In the genomic region with DNA sequence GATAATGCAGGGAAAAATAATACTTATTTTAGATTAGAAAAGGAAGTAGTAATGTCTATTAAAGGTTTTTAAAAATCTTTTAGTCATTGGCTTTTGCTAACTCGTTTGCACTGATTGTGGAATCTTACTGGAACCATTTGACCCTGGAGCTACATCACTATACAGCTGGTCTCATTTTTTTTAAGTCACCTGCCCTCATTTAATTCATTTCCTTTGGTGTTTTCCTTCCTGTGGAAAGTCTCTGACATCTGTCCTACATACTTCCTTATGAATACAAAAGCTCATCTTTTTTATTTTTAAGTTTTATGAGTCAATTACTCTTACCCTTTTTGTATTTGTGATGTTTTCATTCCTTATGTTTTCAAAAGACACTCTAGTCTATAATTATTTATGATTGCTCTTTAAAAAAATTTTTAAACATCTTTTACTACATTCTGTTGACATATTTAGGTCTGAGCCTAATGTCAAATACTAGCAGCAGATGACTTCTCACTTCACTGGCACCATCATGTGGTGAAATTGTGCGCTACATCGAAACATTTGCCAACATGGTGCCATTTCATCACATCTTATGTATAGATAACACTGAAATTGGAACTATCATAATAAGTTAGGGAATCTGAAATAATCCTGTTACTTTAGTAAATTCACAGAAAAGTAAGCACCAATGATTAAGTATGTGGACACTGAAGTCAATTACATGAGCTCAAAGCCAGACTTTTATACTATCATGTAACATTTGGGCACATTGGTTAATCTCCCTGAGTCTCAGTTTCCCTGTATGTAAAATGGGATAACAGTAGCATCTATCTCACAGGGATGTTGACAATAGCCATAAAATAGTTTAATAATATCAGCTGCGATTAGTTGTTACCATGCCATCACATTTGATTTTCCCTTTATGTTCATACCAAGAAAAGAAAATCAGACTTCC, we compare ENCODE assay signal across 8 cellular contexts. TPM values are rescaled to one million over a fixed set of nuclear protein-coding genes. Genes with fewer than 3 reads are reported as not detected.
DNase-seq lines count a peak whose midpoint lies in the region; ATAC-seq and TF ChIP-seq lines count a peak whose summit lies in the region.

No MANE protein-coding gene starts in this region.

- H3K9me3 ChIP-seq in OCI-LY3 (ENCODE audit: insufficient read depth, low read length), result peaks cover 7% of the 10 kb centered on the region; the same call in 1 of the 2 replicates

- no peaks in the 10 kb centered on the region for H3K36me3 ChIP-seq in OCI-LY3 (replicated peaks; ENCODE audit: low read depth, low read length)

- H3K9ac ChIP-seq in OCI-LY3 (ENCODE audit: low read length), result no peak overlapping the region

- DNase-seq in AG10803 (ENCODE audit: low read depth), result peak; percentile 72
- peak; percentile 80 to 82 for DNase-seq in activated T-cell treated with anti-CD3 and anti-CD28 coated beads, Interleukin-2, amount 50 U/mL, for 48 hours
- DNase-seq in fibroblast of peridontal ligament (ENCODE audit: extremely low read depth), result peak; percentile 88
- DNase-seq in omental fat pad (ENCODE audit: low spot score), result peak; percentile 55
- peak; percentile 68 for DNase-seq in ureter (ENCODE audit: low spot score)

- H3K79me2 ChIP-seq in OCI-LY3 (ENCODE audit: low read length), result no peaks in the 10 kb centered on the region

- no peaks in the 10 kb centered on the region for H3K27me3 ChIP-seq in OCI-LY3 (ENCODE audit: low read depth, low read length)

- TF ChIP-seq CTCF in AG10803 (conservative IDR thresholded peaks at IDR 0.05; ENCODE audit: low read length) (peak; percentile 90), OCI-LY3 (IDR thresholded peaks at IDR 0.05; ENCODE audit: low read depth, low read length) (peak; percentile 99), omental fat pad (IDR thresholded peaks at IDR 0.05) (peak in 1 of 3 donors; percentile 29)

- 0 out of 2 replicates have a peak overlapping the region, but pooled peaks have one; percentile 9 for H2AFZ ChIP-seq in OCI-LY3 (ENCODE audit: low read depth, low read length)

- ATAC-seq in GM18502 (IDR thresholded peaks at IDR 0.05; ENCODE audit: poor library complexity, unreplicated experiment) (peak; percentile 71), HG03439 (IDR thresholded peaks at IDR 0.05; ENCODE audit: unreplicated experiment) (peak; percentile 78), omental fat pad (ENCODE audit: low FRiP score) (no peak)

- H4K20me1 ChIP-seq in OCI-LY3 (ENCODE audit: insufficient read depth, low read length), result no peaks in the 10 kb centered on the region

- no peak overlapping the region for H3K4me3 ChIP-seq in AG10803 (ENCODE audit: low read length)
- H3K4me3 ChIP-seq in OCI-LY3 (ENCODE audit: low read length), result no peak overlapping the region

- H3K27ac ChIP-seq in OCI-LY3 (ENCODE audit: low read length), result no peak overlapping the region

- no peak overlapping the region for H3K4me2 ChIP-seq in OCI-LY3 (ENCODE audit: low read length)

- peaks cover 15% of the 10 kb centered on the region for H3K4me1 ChIP-seq in OCI-LY3 (ENCODE audit: low read length)

RNA-seq across cellular contexts. Expression of gene MMAA, which starts 9.4 kb away (rescaled TPM):
- total RNA-seq in omental fat pad (1 to 10 TPM; 2.8 to 5.7 (median 4.5) TPM), ureter (15.9 TPM)
